Comparison of ENCODE assay signal across 20 cellular contexts in the genomic region with DNA sequence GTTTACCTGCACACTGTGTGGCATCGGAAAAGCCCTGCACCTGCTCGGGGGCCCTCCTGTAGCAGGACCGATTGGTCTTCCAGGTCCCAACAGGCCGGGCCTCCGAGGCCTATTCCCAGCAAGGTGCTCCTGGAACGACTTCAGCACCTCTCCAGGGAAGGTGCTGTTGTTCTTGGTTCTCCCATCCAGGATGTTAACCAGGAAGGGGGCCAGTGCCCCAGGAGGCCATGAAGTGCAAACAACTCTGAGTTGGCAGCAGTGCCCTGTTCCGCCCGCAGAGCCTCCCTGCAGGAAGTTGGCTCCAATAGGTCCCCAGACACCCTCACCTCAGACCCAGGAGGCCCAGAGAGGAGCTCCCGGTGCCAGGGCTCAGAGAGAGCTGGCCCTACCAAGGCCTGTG.
DNase-seq lines count a peak whose midpoint lies in the region; ATAC-seq, FAIRE-seq and TF ChIP-seq lines count a peak whose summit lies in the region.
"Had no signal": no experiment of that assay in that cellular context is flagged by ENCODE, and none has a peak within 500 bp of the region (broad histone marks: within the 10 kb centered on the region; RNA-seq: fewer than 3 reads in every experiment).

No MANE protein-coding gene starts in this region.

- WGBS in A549 (ENCODE audit: missing lambda C conversion rate), result 81% methylated on average over 9 of the region's 9 CpGs

- CTCF ChIA-PET in activated CD4-positive, alpha-beta T cell treated with anti-CD3 and anti-CD28 coated beads for 36 hours (lab: Charles Lee), result no interaction called here
- CTCF ChIA-PET in A549 (lab: Yijun Ruan, JAX) (no interaction called here), Panc1 (lab: Charles Lee) (no interaction called here)

- H3K4me3 Mint-ChIP-seq in activated CD4-positive, alpha-beta T cell treated with anti-CD3 and anti-CD28 coated beads for 36 hours, result no peak overlapping the region
- no peak overlapping the region for H3K4me3 Mint-ChIP-seq in natural killer cell

- no peaks in the 10 kb centered on the region for H3K36me3 Mint-ChIP-seq in activated CD4-positive, alpha-beta T cell treated with anti-CD3 and anti-CD28 coated beads for 36 hours (ENCODE audit: low read depth)
- no peaks in the 10 kb centered on the region for H3K36me3 Mint-ChIP-seq in natural killer cell

- in situ Hi-C loops in Panc1 (cut with HindIII; ENCODE audit: low pct_unique_long_range_greater_than_20kb, low sequenced_read_pairs), result no loop called here

- H3K9me3 Mint-ChIP-seq in activated CD4-positive, alpha-beta T cell treated with anti-CD3 and anti-CD28 coated beads for 36 hours (ENCODE audit: low read depth), result no peaks in the 10 kb centered on the region
- H3K9me3 Mint-ChIP-seq in natural killer cell, result no peaks in the 10 kb centered on the region

- peaks cover 3% of the 10 kb centered on the region; the same call in 1 of the 3 replicates for H3K9me3 ChIP-seq in A549
- no peaks in the 10 kb centered on the region for H3K9me3 ChIP-seq in Panc1 (ENCODE audit: control insufficient read depth, insufficient read depth, low read depth, low read length)
- no peaks in the 10 kb centered on the region for H3K9me3 ChIP-seq in lower lobe of right lung
- H3K9me3 ChIP-seq: colonic mucosa had no signal

- TF ChIP-seq POLR2A in A549 (IDR thresholded peaks at IDR 0.05; ENCODE audit: low read length), result no peak

- no peak overlapping the region for H3K4me2 ChIP-seq in A549

- H3K4me1 Mint-ChIP-seq in activated CD4-positive, alpha-beta T cell treated with anti-CD3 and anti-CD28 coated beads for 36 hours, result peaks cover 11% of the 10 kb centered on the region
- peaks cover 31 to 38% of the 10 kb centered on the region in 2 donors for H3K4me1 Mint-ChIP-seq in natural killer cell

- ATAC-seq in activated CD4-positive, alpha-beta T cell treated with anti-CD3 and anti-CD28 coated beads for 36 hours, result no peak
- peak; percentile 35 to 49; a peak in 3 of 6 replicates for ATAC-seq in A549
- peak; percentile 68; the same call in 1 of the 2 replicates for ATAC-seq in Panc1
- peak; percentile 32 to 34 for ATAC-seq in lower lobe of right lung
- no peak for ATAC-seq in HG02884 (IDR thresholded peaks at IDR 0.05; ENCODE audit: unreplicated experiment)
- no peak for ATAC-seq in natural killer cell

- peak; percentile 2 for DNase-seq in activated CD4-positive, alpha-beta T cell treated with anti-CD3 and anti-CD28 coated beads for 36 hours
- no peak for DNase-seq in activated CD4-positive, alpha-beta T cell treated with anti-CD3 and anti-CD28 coated beads, Interleukin-2, amount 50 U/mL, for 1 hour
- DNase-seq in A549 (ENCODE audit: low read depth in 1 of 2, low spot score in 1 of 2), result no peak
- no peak for DNase-seq in Panc1 (ENCODE audit: low read depth, low spot score)
- no peak for DNase-seq in lower lobe of right lung
- no peak for DNase-seq in NK-92 (lab: John Stamatoyannopoulos, UW; ENCODE audit: unreplicated experiment)
- DNase-seq in natural killer cell, result no peak
- DNase-seq: AML-193; amniotic stem cell; colonic mucosa; effector memory CD4-positive, alpha-beta T cell; foreskin fibroblast; NCI-H1048; NCI-H187; stimulated activated CD8-positive, alpha-beta memory T cell treated with anti-CD3 and anti-CD28 coated beads, Interleukin-4, amount 100 ng/mL, for 48 hours; T-helper 1 cell; trophoblast cell had no signal

- intact Hi-C loops in activated CD4-positive, alpha-beta T cell treated with anti-CD3 and anti-CD28 coated beads for 36 hours (cut with DNase I, micrococcal nuclease), result no loop called here
- intact Hi-C loops in Panc1 (cut with micrococcal nuclease; ENCODE audit: unreplicated experiment) (no loop called here), lower lobe of right lung (cut with DNase I) (no loop called here), natural killer cell (cut with micrococcal nuclease) (no loop called here)

- no peaks in the 10 kb centered on the region for H3K36me3 ChIP-seq in Panc1 (ENCODE audit: control insufficient read depth, insufficient read depth, low read length)
- H3K36me3 ChIP-seq in lower lobe of right lung, result no peaks in the 10 kb centered on the region
- H3K36me3 ChIP-seq: colonic mucosa had no signal

- no peak for TF ChIP-seq CTCF in A549 (IDR thresholded peaks at IDR 0.05)
- TF ChIP-seq CTCF in Panc1 (IDR thresholded peaks at IDR 0.05), result no peak
- TF ChIP-seq CTCF in lower lobe of right lung (IDR thresholded peaks at IDR 0.05), result no peak
- TF ChIP-seq CTCF in natural killer cell (IDR thresholded peaks at IDR 0.05), result no peak

- TF ChIP-seq RAD21 in A549 (conservative IDR thresholded peaks at IDR 0.05 in 1 of 2, IDR thresholded peaks at IDR 0.05 in 1 of 2), result no peak

- no peaks in the 10 kb centered on the region for H3K27me3 ChIP-seq in Panc1 (ENCODE audit: control insufficient read depth, insufficient read depth, low read length)
- no peaks in the 10 kb centered on the region for H3K27me3 ChIP-seq in lower lobe of right lung (ENCODE audit: low read depth)
- H3K27me3 ChIP-seq: colonic mucosa had no signal

- H3K4me3 ChIP-seq in A549, result no peak overlapping the region
- no peak overlapping the region for H3K4me3 ChIP-seq in Panc1 (ENCODE audit: low read depth in 2 of 2, low read length in 2 of 2)
- H3K4me3 ChIP-seq in lower lobe of right lung, result no peak overlapping the region
- H3K4me3 ChIP-seq: colonic mucosa had no signal

- peak overlapping the region; percentile 49 to 67; a peak in 5 of 6 replicates for H3K27ac ChIP-seq in A549
- no peak overlapping the region for H3K27ac ChIP-seq in Panc1 (ENCODE audit: low read length)
- H3K27ac ChIP-seq in lower lobe of right lung, result no peak overlapping the region
- H3K27ac ChIP-seq: colonic mucosa had no signal

- POLR2A ChIA-PET in activated CD4-positive, alpha-beta T cell treated with anti-CD3 and anti-CD28 coated beads for 36 hours (lab: Charles Lee), result no interaction called here
- POLR2A ChIA-PET in A549 (lab: Yijun Ruan, JAX) (no interaction called here), Panc1 (lab: Charles Lee) (no interaction called here)

- peaks cover 24% of the 10 kb centered on the region for H3K4me1 ChIP-seq in A549
- H3K4me1 ChIP-seq in Panc1 (ENCODE audit: control insufficient read depth, insufficient read depth, low read length), result no peaks in the 10 kb centered on the region
- H3K4me1 ChIP-seq in lower lobe of right lung, result no peaks in the 10 kb centered on the region
- H3K4me1 ChIP-seq: colonic mucosa had no signal

- no TSS peak for BruUV-seq in Panc1 (replicated peaks; lab: Mats Ljungman, UMichigan)

- no peak for TF ChIP-seq EP300 in A549 (IDR thresholded peaks at IDR 0.05)

- H3K27me3 Mint-ChIP-seq in activated CD4-positive, alpha-beta T cell treated with anti-CD3 and anti-CD28 coated beads for 36 hours, result no peaks in the 10 kb centered on the region
- H3K27me3 Mint-ChIP-seq in natural killer cell (ENCODE audit: low read depth in 2 of 2), result peaks cover 0 to 12% of the 10 kb centered on the region in 2 donors

- no peak overlapping the region for H3K27ac Mint-ChIP-seq in activated CD4-positive, alpha-beta T cell treated with anti-CD3 and anti-CD28 coated beads for 36 hours
- H3K27ac Mint-ChIP-seq in natural killer cell, result no peak overlapping the region

- no peak for FAIRE-seq in A549 (lab: Jason Lieb, UNC)
- FAIRE-seq: H1, HTR-8/SVneo had no signal

TF ChIP-seq in A549, 52 proteins besides CTCF, POLR2A, EP300 and RAD21:
- TF ChIP-seq, protein P1, sequence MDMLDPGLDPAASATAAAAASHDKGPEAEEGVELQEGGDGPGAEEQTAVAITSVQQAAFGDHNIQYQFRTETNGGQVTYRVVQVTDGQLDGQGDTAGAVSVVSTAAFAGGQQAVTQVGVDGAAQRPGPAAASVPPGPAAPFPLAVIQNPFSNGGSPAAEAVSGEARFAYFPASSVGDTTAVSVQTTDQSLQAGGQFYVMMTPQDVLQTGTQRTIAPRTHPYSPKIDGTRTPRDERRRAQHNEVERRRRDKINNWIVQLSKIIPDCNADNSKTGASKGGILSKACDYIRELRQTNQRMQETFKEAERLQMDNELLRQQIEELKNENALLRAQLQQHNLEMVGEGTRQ (IDR thresholded peaks at IDR 0.05), result no peak
- no peak for TF ChIP-seq RARB (CRISPR knock-in tag; IDR thresholded peaks at IDR 0.05)
- TF ChIP-seq, protein P2, sequence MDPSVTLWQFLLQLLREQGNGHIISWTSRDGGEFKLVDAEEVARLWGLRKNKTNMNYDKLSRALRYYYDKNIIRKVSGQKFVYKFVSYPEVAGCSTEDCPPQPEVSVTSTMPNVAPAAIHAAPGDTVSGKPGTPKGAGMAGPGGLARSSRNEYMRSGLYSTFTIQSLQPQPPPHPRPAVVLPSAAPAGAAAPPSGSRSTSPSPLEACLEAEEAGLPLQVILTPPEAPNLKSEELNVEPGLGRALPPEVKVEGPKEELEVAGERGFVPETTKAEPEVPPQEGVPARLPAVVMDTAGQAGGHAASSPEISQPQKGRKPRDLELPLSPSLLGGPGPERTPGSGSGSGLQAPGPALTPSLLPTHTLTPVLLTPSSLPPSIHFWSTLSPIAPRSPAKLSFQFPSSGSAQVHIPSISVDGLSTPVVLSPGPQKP (IDR thresholded peaks at IDR 0.05; ENCODE audit: low read depth, low read length), result no peak
- TF ChIP-seq, protein P3, sequence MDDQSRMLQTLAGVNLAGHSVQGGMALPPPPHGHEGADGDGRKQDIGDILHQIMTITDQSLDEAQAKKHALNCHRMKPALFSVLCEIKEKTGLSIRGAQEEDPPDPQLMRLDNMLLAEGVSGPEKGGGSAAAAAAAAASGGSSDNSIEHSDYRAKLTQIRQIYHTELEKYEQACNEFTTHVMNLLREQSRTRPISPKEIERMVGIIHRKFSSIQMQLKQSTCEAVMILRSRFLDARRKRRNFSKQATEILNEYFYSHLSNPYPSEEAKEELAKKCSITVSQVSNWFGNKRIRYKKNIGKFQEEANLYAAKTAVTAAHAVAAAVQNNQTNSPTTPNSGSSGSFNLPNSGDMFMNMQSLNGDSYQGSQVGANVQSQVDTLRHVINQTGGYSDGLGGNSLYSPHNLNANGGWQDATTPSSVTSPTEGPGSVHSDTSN (IDR thresholded peaks at IDR 0.05), result no peak
- TF ChIP-seq KDM5A (IDR thresholded peaks at IDR 0.05), result no peak
- no peak for TF ChIP-seq KDM1A (IDR thresholded peaks at IDR 0.05; ENCODE audit: low read depth)
- TF ChIP-seq HOXB5 (CRISPR knock-in tag; IDR thresholded peaks at IDR 0.05), result no peak
- TF ChIP-seq FOSL2 (IDR thresholded peaks at IDR 0.05), result no peak
- TF ChIP-seq FOSL2 (CRISPR knock-in tag; IDR thresholded peaks at IDR 0.05), result no peak
- TF ChIP-seq, protein P4, sequence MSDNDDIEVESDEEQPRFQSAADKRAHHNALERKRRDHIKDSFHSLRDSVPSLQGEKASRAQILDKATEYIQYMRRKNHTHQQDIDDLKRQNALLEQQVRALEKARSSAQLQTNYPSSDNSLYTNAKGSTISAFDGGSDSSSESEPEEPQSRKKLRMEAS (IDR thresholded peaks at IDR 0.05), result no peak
- TF ChIP-seq ESRRA (IDR thresholded peaks at IDR 0.05; ENCODE audit: borderline replicate concordance, low read length), result no peak
- TF ChIP-seq RFX5 (IDR thresholded peaks at IDR 0.05), result no peak
- TF ChIP-seq TFCP2L1 (CRISPR knock-in tag; IDR thresholded peaks at IDR 0.05), result no peak

Comparison
In these comparisons a context has a peak if more than half of its experiments do, and no peak if none do; other contexts are left out.
1. ATAC-seq: peak in A549 (2 of 2), Panc1 (single experiment) and lower lobe of right lung (2 of 2); none in activated CD4-positive, alpha-beta T cell treated with anti-CD3 and anti-CD28 coated beads for 36 hours (single experiment), HG02884 (single experiment) and natural killer cell (0 of 3).
2. H3K27ac ChIP-seq: peak in A549 (2 of 2); none in Panc1 (single experiment) and lower lobe of right lung (single experiment).